ENCODE assay signal across 1 cellular context in genomic region chr5:34656001-34656699, GRCh38.
TF ChIP-seq lines count a peak whose summit lies in the region.

Gene RAI14, plus strand, starts transcription at chr5:34656328. Its CDS starts 30,592 bp downstream, at chr5:34686920.

TF ChIP-seq in K562, 482 proteins besides CTCF, POLR2A, EP300 and RAD21 (continued from another document):
- TF ChIP-seq, protein P1, sequence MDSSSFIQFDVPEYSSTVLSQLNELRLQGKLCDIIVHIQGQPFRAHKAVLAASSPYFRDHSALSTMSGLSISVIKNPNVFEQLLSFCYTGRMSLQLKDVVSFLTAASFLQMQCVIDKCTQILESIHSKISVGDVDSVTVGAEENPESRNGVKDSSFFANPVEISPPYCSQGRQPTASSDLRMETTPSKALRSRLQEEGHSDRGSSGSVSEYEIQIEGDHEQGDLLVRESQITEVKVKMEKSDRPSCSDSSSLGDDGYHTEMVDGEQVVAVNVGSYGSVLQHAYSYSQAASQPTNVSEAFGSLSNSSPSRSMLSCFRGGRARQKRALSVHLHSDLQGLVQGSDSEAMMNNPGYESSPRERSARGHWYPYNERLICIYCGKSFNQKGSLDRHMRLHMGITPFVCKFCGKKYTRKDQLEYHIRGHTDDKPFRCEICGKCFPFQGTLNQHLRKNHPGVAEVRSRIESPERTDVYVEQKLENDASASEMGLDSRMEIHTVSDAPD (CRISPR knock-in tag; IDR thresholded peaks at IDR 0.05): 0 out of 2 replicates have a peak, but pooled peaks have one; percentile 25
- TF ChIP-seq SMAD4 (CRISPR knock-in tag; conservative IDR thresholded peaks at IDR 0.05): peak; percentile 92
- 0 out of 2 replicates have a peak, but pooled peaks have one; percentile 68 for TF ChIP-seq TARDBP (IDR thresholded peaks at IDR 0.05)
- TF ChIP-seq HCFC1 (IDR thresholded peaks at IDR 0.05; ENCODE audit: low read depth, low read length): peak; percentile 54
- no peak for TF ChIP-seq ERF (CRISPR knock-in tag; IDR thresholded peaks at IDR 0.05)
- TF ChIP-seq, protein P2, sequence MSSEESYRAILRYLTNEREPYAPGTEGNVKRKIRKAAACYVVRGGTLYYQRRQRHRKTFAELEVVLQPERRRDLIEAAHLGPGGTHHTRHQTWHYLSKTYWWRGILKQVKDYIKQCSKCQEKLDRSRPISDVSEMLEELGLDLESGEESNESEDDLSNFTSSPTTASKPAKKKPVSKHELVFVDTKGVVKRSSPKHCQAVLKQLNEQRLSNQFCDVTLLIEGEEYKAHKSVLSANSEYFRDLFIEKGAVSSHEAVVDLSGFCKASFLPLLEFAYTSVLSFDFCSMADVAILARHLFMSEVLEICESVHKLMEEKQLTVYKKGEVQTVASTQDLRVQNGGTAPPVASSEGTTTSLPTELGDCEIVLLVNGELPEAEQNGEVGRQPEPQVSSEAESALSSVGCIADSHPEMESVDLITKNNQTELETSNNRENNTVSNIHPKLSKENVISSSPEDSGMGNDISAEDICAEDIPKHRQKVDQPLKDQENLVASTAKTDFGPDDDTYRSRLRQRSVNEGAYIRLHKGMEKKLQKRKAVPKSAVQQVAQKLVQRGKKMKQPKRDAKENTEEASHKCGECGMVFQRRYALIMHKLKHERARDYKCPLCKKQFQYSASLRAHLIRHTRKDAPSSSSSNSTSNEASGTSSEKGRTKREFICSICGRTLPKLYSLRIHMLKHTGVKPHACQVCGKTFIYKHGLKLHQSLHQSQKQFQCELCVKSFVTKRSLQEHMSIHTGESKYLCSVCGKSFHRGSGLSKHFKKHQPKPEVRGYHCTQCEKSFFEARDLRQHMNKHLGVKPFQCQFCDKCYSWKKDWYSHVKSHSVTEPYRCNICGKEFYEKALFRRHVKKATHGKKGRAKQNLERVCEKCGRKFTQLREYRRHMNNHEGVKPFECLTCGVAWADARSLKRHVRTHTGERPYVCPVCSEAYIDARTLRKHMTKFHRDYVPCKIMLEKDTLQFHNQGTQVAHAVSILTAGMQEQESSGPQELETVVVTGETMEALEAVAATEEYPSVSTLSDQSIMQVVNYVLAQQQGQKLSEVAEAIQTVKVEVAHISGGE (CRISPR knock-in tag; IDR thresholded peaks at IDR 0.05): peak in 2 of 3 experiments; percentile 67 to 94; a peak in 5 of 6 replicates
- TF ChIP-seq KDM4B (IDR thresholded peaks at IDR 0.05; ENCODE audit: borderline replicate concordance in 2 of 2, low read depth in 1 of 2): peak in 1 of 2 experiments; percentile 59; a peak in 1 of 4 replicates
- 0 out of 2 replicates have a peak, but pooled peaks have one; percentile 20 for TF ChIP-seq HOMEZ (CRISPR knock-in tag; IDR thresholded peaks at IDR 0.05)
- TF ChIP-seq USF2 (CRISPR knock-in tag; IDR thresholded peaks at IDR 0.05): peak; percentile 74
- TF ChIP-seq YY1 (IDR thresholded peaks at IDR 0.05; ENCODE audit: borderline replicate concordance in 1 of 3, control insufficient read depth in 1 of 3, extremely low read depth in 1 of 3, insufficient read depth in 3 of 3, insufficient read length in 1 of 3, insufficient replicate concordance in 2 of 3, low read depth in 1 of 3, low read length in 2 of 3): peak in 2 of 3 experiments; percentile 47 to 53
- peak; percentile 18; the same call in 1 of the 2 replicates for TF ChIP-seq SOX6 (IDR thresholded peaks at IDR 0.05)
- TF ChIP-seq ETV6 (IDR thresholded peaks at IDR 0.05; ENCODE audit: borderline replicate concordance in 1 of 2, low read depth in 2 of 2, low read length in 1 of 2): peak; percentile 67 to 82; a peak in 3 of 4 replicates
- TF ChIP-seq ETV6 (CRISPR knock-in tag; IDR thresholded peaks at IDR 0.05; ENCODE audit: borderline replicate concordance): no peak
- 0 out of 2 replicates have a peak, but pooled peaks have one; percentile 71 for TF ChIP-seq E2F3 (CRISPR knock-in tag; IDR thresholded peaks at IDR 0.05)
- TF ChIP-seq ZFX (CRISPR knock-in tag; IDR thresholded peaks at IDR 0.05): peak; percentile 65
- TF ChIP-seq ADNP (tag; IDR thresholded peaks at IDR 0.05): no peak
- peak; percentile 29; the same call in 1 of the 2 replicates for TF ChIP-seq MITF (IDR thresholded peaks at IDR 0.05)
- TF ChIP-seq, protein P3, sequence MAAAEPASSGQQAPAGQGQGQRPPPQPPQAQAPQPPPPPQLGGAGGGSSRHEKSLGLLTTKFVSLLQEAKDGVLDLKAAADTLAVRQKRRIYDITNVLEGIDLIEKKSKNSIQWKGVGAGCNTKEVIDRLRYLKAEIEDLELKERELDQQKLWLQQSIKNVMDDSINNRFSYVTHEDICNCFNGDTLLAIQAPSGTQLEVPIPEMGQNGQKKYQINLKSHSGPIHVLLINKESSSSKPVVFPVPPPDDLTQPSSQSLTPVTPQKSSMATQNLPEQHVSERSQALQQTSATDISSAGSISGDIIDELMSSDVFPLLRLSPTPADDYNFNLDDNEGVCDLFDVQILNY (CRISPR knock-in tag; IDR thresholded peaks at IDR 0.05): 0 out of 2 replicates have a peak, but pooled peaks have one; percentile 19
- no peak for TF ChIP-seq FOXM1 (IDR thresholded peaks at IDR 0.05; ENCODE audit: low read depth)
- 0 out of 2 replicates have a peak, but pooled peaks have one; percentile 67 for TF ChIP-seq FOXM1 (CRISPR knock-in tag; IDR thresholded peaks at IDR 0.05; ENCODE audit: low read depth)
- no peak for TF ChIP-seq STAT5A (IDR thresholded peaks at IDR 0.05; ENCODE audit: borderline replicate concordance, low read length)
- no peak for TF ChIP-seq TCFL5 (CRISPR knock-in tag; conservative IDR thresholded peaks at IDR 0.05)
- TF ChIP-seq ZNF507 (tag; conservative IDR thresholded peaks at IDR 0.05): no peak
- TF ChIP-seq TFAP4 (CRISPR knock-in tag; IDR thresholded peaks at IDR 0.05; ENCODE audit: borderline replicate concordance): peak; percentile 87
